In the genomic region with DNA sequence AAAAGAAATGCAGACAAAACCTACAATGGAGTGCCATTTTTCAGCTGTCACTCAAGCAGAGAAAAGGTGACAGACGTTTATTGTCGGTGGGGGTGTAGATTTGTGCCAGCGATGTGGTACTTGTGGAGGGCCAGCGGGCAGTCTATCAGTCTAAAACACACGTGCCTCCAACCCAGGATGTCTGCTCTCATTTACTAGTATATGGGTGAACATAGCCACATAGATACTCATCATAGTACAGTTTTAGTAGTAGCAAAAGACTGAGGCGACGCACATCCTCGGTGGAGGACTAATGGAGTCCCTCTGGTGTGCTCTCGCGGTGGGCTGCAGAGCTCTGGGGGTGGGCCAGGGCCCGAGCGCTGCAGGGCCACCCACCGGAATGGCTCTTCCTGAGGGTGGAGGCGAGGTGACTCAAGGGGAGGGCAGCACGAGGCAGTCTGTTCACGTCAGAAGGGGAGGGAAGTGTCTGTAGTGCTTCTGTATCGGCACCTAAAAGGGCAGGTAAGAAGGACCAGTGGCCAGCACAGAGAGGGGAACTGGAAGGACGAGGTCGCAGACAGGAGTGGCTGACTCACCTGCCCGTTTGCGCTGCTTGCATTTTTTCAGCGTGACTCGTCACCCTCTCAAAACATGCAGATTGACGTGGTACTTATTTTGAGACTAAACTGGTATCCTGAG, we compare ENCODE assay signal across 13 cellular contexts. TPM values are rescaled to one million over a fixed set of nuclear protein-coding genes. Genes with fewer than 3 reads are reported as not detected.
DNase-seq lines count a peak whose midpoint lies in the region; ATAC-seq lines count a peak whose summit lies in the region.
"Had no signal": no experiment of that assay in that cellular context is flagged by ENCODE, and none has a peak within 500 bp of the region (broad histone marks: within the 10 kb centered on the region; RNA-seq: fewer than 3 reads in every experiment).

No MANE protein-coding gene starts in this region.

- H3K27ac ChIP-seq in angular gyrus (ENCODE audit: low read depth, low read length): peak overlapping the region; percentile 79
- H3K27ac ChIP-seq in CD8-positive, alpha-beta memory T cell (ENCODE audit: low read depth, low read length): no peak overlapping the region

- no peak overlapping the region for H3K4me3 Mint-ChIP-seq in stimulated activated naive B cell treated with anti-CD40 and anti-IgM and Interleukin-4, amounts not matched to agents 10 μg/mL and 1 μg/mL and 100 μg/mL, for 72 hours
- no peak overlapping the region for H3K4me3 Mint-ChIP-seq in CD8-positive, alpha-beta memory T cell
- H3K4me3 Mint-ChIP-seq: activated CD4-positive, alpha-beta T cell treated with anti-CD3 and anti-CD28 coated beads, Interleukin-2, amount 10 ng/mL, durations not matched to agents 24 days and 14 days; immature natural killer cell; stimulated activated naive CD8-positive, alpha-beta T cell treated with anti-CD3 and anti-CD28 coated beads, Interleukin-15, Interleukin-2, amounts not matched to agents 100 ng/mL and 50 ng/mL, for 24 hours had no signal

- H3K36me3 ChIP-seq in CD8-positive, alpha-beta memory T cell (ENCODE audit: insufficient read depth, low read length): peaks cover 37% of the 10 kb centered on the region

- H3K36me3 Mint-ChIP-seq in stimulated activated naive B cell treated with anti-CD40 and anti-IgM and Interleukin-4, amounts not matched to agents 10 μg/mL and 1 μg/mL and 100 μg/mL, for 72 hours: peaks cover 42 to 56% of the 10 kb centered on the region in 2 donors
- peaks cover 4 to 76% (median 19%) of the 10 kb centered on the region in 3 donors for H3K36me3 Mint-ChIP-seq in CD8-positive, alpha-beta memory T cell

- peaks cover 3 to 6% of the 10 kb centered on the region in 2 donors for H3K4me1 Mint-ChIP-seq in stimulated activated naive B cell treated with anti-CD40 and anti-IgM and Interleukin-4, amounts not matched to agents 10 μg/mL and 1 μg/mL and 100 μg/mL, for 72 hours
- H3K4me1 Mint-ChIP-seq in CD8-positive, alpha-beta memory T cell: peaks cover 0 to 2% (median 0%) of the 10 kb centered on the region in 3 donors
- H3K4me1 Mint-ChIP-seq: activated CD4-positive, alpha-beta T cell treated with anti-CD3 and anti-CD28 coated beads, Interleukin-2, amount 10 ng/mL, durations not matched to agents 24 days and 14 days had no signal

- no peaks in the 10 kb centered on the region for H3K27me3 ChIP-seq in CD8-positive, alpha-beta memory T cell (ENCODE audit: insufficient read depth, low read length, poor library complexity, severe bottlenecking)

- H3K9me3 ChIP-seq in CD8-positive, alpha-beta memory T cell (ENCODE audit: low read length): no peaks in the 10 kb centered on the region

- CTCF ChIA-PET in CD8-positive, alpha-beta memory T cell (lab: Charles Lee): no interaction called here

- DNase-seq in HPDE6-E6E7 (ENCODE audit: extremely low spot score) (peak; percentile 97), hepatic stellate cell (ENCODE audit: low spot score) (peak; percentile 75), NCI-H2196 treated with DMSO at 0.1 percent for 48 hours (lab: John Stamatoyannopoulos, UW; ENCODE audit: unreplicated experiment) (no peak), NCI-H69 (lab: John Stamatoyannopoulos, UW) (no peak)
- DNase-seq in stimulated activated naive B cell treated with anti-CD40 and anti-IgM and Interleukin-4, amounts not matched to agents 10 μg/mL and 1 μg/mL and 100 μg/mL, for 72 hours: no peak
- no peak for DNase-seq in CD8-positive, alpha-beta memory T cell
- DNase-seq: activated CD4-positive, alpha-beta T cell treated with anti-CD3 and anti-CD28 coated beads, Interleukin-2, amount 10 ng/mL, durations not matched to agents 24 days and 14 days; aorta; immature natural killer cell had no signal

- no peaks in the 10 kb centered on the region for H3K9me3 Mint-ChIP-seq in stimulated activated naive B cell treated with anti-CD40 and anti-IgM and Interleukin-4, amounts not matched to agents 10 μg/mL and 1 μg/mL and 100 μg/mL, for 72 hours
- H3K9me3 Mint-ChIP-seq in CD8-positive, alpha-beta memory T cell: no peaks in the 10 kb centered on the region
- H3K9me3 Mint-ChIP-seq: immature natural killer cell had no signal

- H3K27me3 Mint-ChIP-seq in stimulated activated naive B cell treated with anti-CD40 and anti-IgM and Interleukin-4, amounts not matched to agents 10 μg/mL and 1 μg/mL and 100 μg/mL, for 72 hours: no peaks in the 10 kb centered on the region
- H3K27me3 Mint-ChIP-seq in CD8-positive, alpha-beta memory T cell: no peaks in the 10 kb centered on the region
- H3K27me3 Mint-ChIP-seq: activated CD4-positive, alpha-beta T cell treated with anti-CD3 and anti-CD28 coated beads, Interleukin-2, amount 10 ng/mL, durations not matched to agents 24 days and 14 days; stimulated activated naive CD8-positive, alpha-beta T cell treated with anti-CD3 and anti-CD28 coated beads, Interleukin-15, Interleukin-2, amounts not matched to agents 100 ng/mL and 50 ng/mL, for 24 hours had no signal

- no peaks in the 10 kb centered on the region for H3K4me1 ChIP-seq in CD8-positive, alpha-beta memory T cell (ENCODE audit: insufficient read depth, low read length)

- POLR2A ChIA-PET in CD8-positive, alpha-beta memory T cell (lab: Charles Lee): no interaction called here

- ATAC-seq in stimulated activated naive B cell treated with anti-CD40 and anti-IgM and Interleukin-4, amounts not matched to agents 10 μg/mL and 1 μg/mL and 100 μg/mL, for 72 hours (replicated peaks): no peak
- ATAC-seq in GM21447 (IDR thresholded peaks at IDR 0.05; ENCODE audit: unreplicated experiment): no peak
- ATAC-seq: sciatic nerve had no signal

- H3K27ac Mint-ChIP-seq in stimulated activated naive B cell treated with anti-CD40 and anti-IgM and Interleukin-4, amounts not matched to agents 10 μg/mL and 1 μg/mL and 100 μg/mL, for 72 hours: peak overlapping the region; percentile 79
- H3K27ac Mint-ChIP-seq in CD8-positive, alpha-beta memory T cell: peak overlapping the region in 2 of 8 donors; percentile 3 to 47
- H3K27ac Mint-ChIP-seq: activated CD4-positive, alpha-beta T cell treated with anti-CD3 and anti-CD28 coated beads, Interleukin-2, amount 10 ng/mL, durations not matched to agents 24 days and 14 days; stimulated activated naive CD8-positive, alpha-beta T cell treated with anti-CD3 and anti-CD28 coated beads, Interleukin-15, Interleukin-2, amounts not matched to agents 100 ng/mL and 50 ng/mL, for 24 hours had no signal

- H3K4me3 ChIP-seq in CD8-positive, alpha-beta memory T cell (ENCODE audit: low read length): no peak overlapping the region

RNA-seq across cellular contexts. Expression of gene SFSWAP, which starts 26.1 kb away (rescaled TPM):
- total RNA-seq in CD8-positive, alpha-beta memory T cell: 10 to 100 TPM; 63.3 to 65.2 TPM
- polyA plus RNA-seq in CD8-positive, alpha-beta memory T cell: 22.6 TPM

Comparison
In these comparisons a context has a peak if more than half of its experiments do, and no peak if none do; other contexts are left out.
1. DNase-seq: peak in HPDE6-E6E7 (single experiment) and hepatic stellate cell (single experiment); none in stimulated activated naive B cell treated with anti-CD40 and anti-IgM and Interleukin-4, amounts not matched to agents 10 μg/mL and 1 μg/mL and 100 μg/mL, for 72 hours (single experiment), NCI-H2196 treated with DMSO at 0.1 percent for 48 hours (single experiment), NCI-H69 (single experiment) and CD8-positive, alpha-beta memory T cell (0 of 5).